In the genomic region with DNA sequence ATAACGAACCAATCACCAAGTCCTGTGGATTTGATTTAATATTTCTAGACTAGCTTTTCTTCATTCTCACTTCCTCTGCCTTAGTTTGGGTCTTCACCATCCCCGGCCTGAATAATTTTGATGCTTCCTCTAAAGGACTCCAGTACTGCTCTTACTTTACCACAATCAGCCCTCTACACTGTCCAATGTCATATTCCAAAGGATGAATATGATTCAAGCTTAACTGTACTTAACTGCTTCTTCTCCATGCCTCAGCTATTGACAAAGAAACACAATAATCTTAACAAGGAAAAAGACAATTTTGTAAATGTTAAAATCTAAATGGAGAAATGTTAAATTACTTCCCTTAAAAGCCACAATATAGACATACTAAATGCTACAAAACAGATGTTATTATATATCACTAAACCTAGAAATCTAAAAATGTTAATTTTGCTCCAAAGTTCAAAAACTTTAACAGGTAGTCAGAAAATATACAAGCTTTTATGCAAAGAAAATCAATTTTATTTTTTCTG, we compare ENCODE assay signal across 19 cellular contexts.
DNase-seq lines count a peak whose midpoint lies in the region; ATAC-seq and FAIRE-seq lines count a peak whose summit lies in the region.
"Had no signal": no experiment of that assay in that cellular context is flagged by ENCODE, and none has a peak within 500 bp of the region (broad histone marks: within the 10 kb centered on the region; RNA-seq: fewer than 3 reads in every experiment).

No MANE protein-coding gene starts in this region.

- no peaks in the 10 kb centered on the region for H3K9me3 Mint-ChIP-seq in activated naive CD8-positive, alpha-beta T cell treated with anti-CD3 and anti-CD28 coated beads, Interleukin-2, amount 50 U/mL, for 24 hours
- H3K9me3 Mint-ChIP-seq: WTC11 had no signal

- 36 to 64% (median 45%) methylated on average over 2 of the region's 2 CpGs for WGBS in small intestine, 3 donors

- ATAC-seq in GM18867 (IDR thresholded peaks at IDR 0.05; ENCODE audit: unreplicated experiment) (peak; percentile 34), HG02588 (IDR thresholded peaks at IDR 0.05; ENCODE audit: unreplicated experiment) (peak; percentile 40), HG03439 (IDR thresholded peaks at IDR 0.05; ENCODE audit: unreplicated experiment) (no peak)
- no peak for ATAC-seq in activated naive CD8-positive, alpha-beta T cell treated with anti-CD3 and anti-CD28 coated beads, Interleukin-2, amount 50 U/mL, for 24 hours
- ATAC-seq: heart left ventricle, Panc1, WTC11 had no signal

- H3K4me3 Mint-ChIP-seq in activated naive CD8-positive, alpha-beta T cell treated with anti-CD3 and anti-CD28 coated beads, Interleukin-2, amount 50 U/mL, for 24 hours = no peak overlapping the region
- H3K4me3 Mint-ChIP-seq: WTC11 had no signal

- DNase-seq in HTR-8/SVneo (ENCODE audit: insufficient read length, low spot score) = no peak
- no peak for DNase-seq in small intestine
- no peak for DNase-seq in SK-N-DZ (ENCODE audit: low spot score)
- DNase-seq in stimulated activated CD4-positive, alpha-beta T cell treated with anti-CD3 and anti-CD28 coated beads, Interleukin-12 subunit alpha, Interleukin-12 subunit beta, amount 100 ng/mL, for 4 hours = no peak
- DNase-seq in activated naive CD8-positive, alpha-beta T cell treated with anti-CD3 and anti-CD28 coated beads, Interleukin-2, amount 50 U/mL, for 24 hours = no peak
- DNase-seq: activated effector memory CD4-positive, alpha-beta T cell treated with Interleukin-2 at 50 U/mL for 16 hours; heart left ventricle; NCI-H187 treated with DMSO at 0.1 percent for 48 hours; NCI-H524 treated with DMSO at 0.1 percent for 48 hours; stimulated activated naive CD4-positive, alpha-beta T cell; SW 1271 had no signal

- no peak overlapping the region for H3K27ac ChIP-seq in small intestine (ENCODE audit: low read depth in 1 of 2, low read length in 1 of 2)
- H3K27ac ChIP-seq: ascending aorta, coronary artery, heart left ventricle had no signal

- peak; percentile 62 for FAIRE-seq in HTR-8/SVneo (lab: Jason Lieb, UNC)
- peak; percentile 19 for FAIRE-seq in small intestine (lab: Jason Lieb, UNC)
- FAIRE-seq: urothelium cell line had no signal

- no peaks in the 10 kb centered on the region for H3K36me3 ChIP-seq in small intestine (ENCODE audit: control insufficient read depth in 2 of 2, insufficient read depth in 2 of 2, low read length in 2 of 2)
- H3K36me3 ChIP-seq: ascending aorta, heart left ventricle had no signal

- no peaks in the 10 kb centered on the region for H3K27me3 ChIP-seq in small intestine (ENCODE audit: control insufficient read depth in 2 of 2, insufficient read depth in 2 of 2, low read length in 2 of 2)
- H3K27me3 ChIP-seq: ascending aorta, heart left ventricle had no signal

- no peaks in the 10 kb centered on the region for H3K36me3 Mint-ChIP-seq in activated naive CD8-positive, alpha-beta T cell treated with anti-CD3 and anti-CD28 coated beads, Interleukin-2, amount 50 U/mL, for 24 hours (ENCODE audit: low read depth)
- H3K36me3 Mint-ChIP-seq: WTC11 had no signal

- no peak overlapping the region for H3K27ac Mint-ChIP-seq in activated naive CD8-positive, alpha-beta T cell treated with anti-CD3 and anti-CD28 coated beads, Interleukin-2, amount 50 U/mL, for 24 hours
- H3K27ac Mint-ChIP-seq: WTC11 had no signal

- H3K4me1 Mint-ChIP-seq in activated naive CD8-positive, alpha-beta T cell treated with anti-CD3 and anti-CD28 coated beads, Interleukin-2, amount 50 U/mL, for 24 hours = no peaks in the 10 kb centered on the region
- H3K4me1 Mint-ChIP-seq: WTC11 had no signal

- H3K4me3 ChIP-seq in small intestine (ENCODE audit: low read depth in 1 of 2, low read length in 2 of 2) = no peak overlapping the region
- H3K4me3 ChIP-seq: ascending aorta, coronary artery, heart left ventricle had no signal

- peaks cover 2% of the 10 kb centered on the region for H3K27me3 Mint-ChIP-seq in activated naive CD8-positive, alpha-beta T cell treated with anti-CD3 and anti-CD28 coated beads, Interleukin-2, amount 50 U/mL, for 24 hours

- peaks cover 11 to 21% of the 10 kb centered on the region in 2 donors for H3K4me1 ChIP-seq in small intestine (ENCODE audit: control insufficient read depth in 2 of 2, insufficient read depth in 1 of 2, low read depth in 1 of 2, low read length in 1 of 2)
- H3K4me1 ChIP-seq: ascending aorta had no signal

- no peaks in the 10 kb centered on the region for H3K9me3 ChIP-seq in small intestine (ENCODE audit: control insufficient read depth, low read depth)
- H3K9me3 ChIP-seq: ascending aorta, heart left ventricle had no signal

Comparison
In these comparisons a context has a peak if more than half of its experiments do, and no peak if none do; other contexts are left out.
1. ATAC-seq: peak in GM18867 (single experiment) and HG02588 (single experiment); none in HG03439 (single experiment) and activated naive CD8-positive, alpha-beta T cell treated with anti-CD3 and anti-CD28 coated beads, Interleukin-2, amount 50 U/mL, for 24 hours (single experiment).